ENCODE assay signal across 31 cellular contexts in genomic region chr7:5612695-5613094, GRCh38.
"Had no signal": no experiment of that assay in that cellular context is flagged by ENCODE, and none has a peak within 500 bp of the region (broad histone marks: within the 10 kb centered on the region; RNA-seq: fewer than 3 reads in every experiment).

No MANE protein-coding gene starts in this region.

- H3K36me3 Mint-ChIP-seq: activated CD4-positive, alpha-beta memory T cell treated with anti-CD3 and anti-CD28 coated beads for 36 hours; activated naive CD4-positive, alpha-beta T cell treated with anti-CD3 and anti-CD28 coated beads, Interleukin-2, amount 10 ng/mL, durations not matched to agents 7 days and 5 days; activated naive CD8-positive, alpha-beta T cell treated with anti-CD3 and anti-CD28 coated beads, Interleukin-2, amount 10 ng/mL, durations not matched to agents 7 days and 5 days; natural killer cell treated with Interleukin-12 subunit alpha and Interleukin-12 subunit beta and Interleukin-15 and Interleukin-18, amount 100 ng/mL, for 72 hours had no signal

- H3K4me3 ChIP-seq: coronary artery, dorsolateral prefrontal cortex, pancreas, prostate gland, skin epidermis, thoracic aorta, uterus had no signal

- H3K9me3 Mint-ChIP-seq: activated CD4-positive, alpha-beta memory T cell treated with anti-CD3 and anti-CD28 coated beads for 36 hours; activated CD4-positive, alpha-beta T cell treated with anti-CD3 and anti-CD28 coated beads, Interleukin-2, amount 10 ng/mL, durations not matched to agents 24 days and 14 days; activated naive CD4-positive, alpha-beta T cell treated with anti-CD3 and anti-CD28 coated beads, Interleukin-2, amount 10 ng/mL, durations not matched to agents 7 days and 5 days; activated naive CD8-positive, alpha-beta T cell treated with anti-CD3 and anti-CD28 coated beads, Interleukin-2, amount 10 ng/mL, durations not matched to agents 7 days and 5 days; activated T-helper 1 cell treated with anti-CD3 and anti-CD28 coated beads, Interleukin-12 subunit alpha, Interleukin-12 subunit beta, Interleukin-2, Interleukin-4 antibody, amounts not matched to agents 30 ng/mL and 10 ng/mL and 1 ng/mL, durations not matched to agents 14 hours and 24 hours and 36 hours; natural killer cell treated with Interleukin-12 subunit alpha and Interleukin-12 subunit beta and Interleukin-15 and Interleukin-18, amount 100 ng/mL, for 72 hours; stimulated activated naive CD8-positive, alpha-beta T cell treated with anti-CD3 and anti-CD28 coated beads, Interleukin-15, Interleukin-2, amounts not matched to agents 100 ng/mL and 50 ng/mL, for 24 hours had no signal

- H3K27me3 Mint-ChIP-seq: activated CD4-positive, alpha-beta memory T cell treated with anti-CD3 and anti-CD28 coated beads for 36 hours; activated CD4-positive, alpha-beta T cell treated with anti-CD3 and anti-CD28 coated beads, Interleukin-2, amount 10 ng/mL, durations not matched to agents 24 days and 14 days; activated naive CD4-positive, alpha-beta T cell treated with anti-CD3 and anti-CD28 coated beads, Interleukin-2, amount 10 ng/mL, durations not matched to agents 7 days and 5 days; activated naive CD8-positive, alpha-beta T cell treated with anti-CD3 and anti-CD28 coated beads, Interleukin-2, amount 10 ng/mL, durations not matched to agents 7 days and 5 days; natural killer cell treated with Interleukin-12 subunit alpha and Interleukin-12 subunit beta and Interleukin-15 and Interleukin-18, amount 100 ng/mL, for 72 hours; stimulated activated naive CD8-positive, alpha-beta T cell treated with anti-CD3 and anti-CD28 coated beads, Interleukin-15, Interleukin-2, amounts not matched to agents 100 ng/mL and 50 ng/mL, for 24 hours had no signal

- H3K4me1 ChIP-seq: pancreas, prostate gland, uterus had no signal

- ATAC-seq: left colon, sciatic nerve had no signal

- H3K27ac ChIP-seq: brain microvascular endothelial cell, coronary artery, dorsolateral prefrontal cortex, pancreas, prostate gland, skin epidermis, thoracic aorta, uterus had no signal

- H3K9me3 ChIP-seq: pancreas, prostate gland, thoracic aorta, uterus had no signal

- H3K4me3 Mint-ChIP-seq: activated CD4-positive, alpha-beta memory T cell treated with anti-CD3 and anti-CD28 coated beads for 36 hours; activated CD4-positive, alpha-beta T cell treated with anti-CD3 and anti-CD28 coated beads, Interleukin-2, amount 10 ng/mL, durations not matched to agents 24 days and 14 days; activated naive CD4-positive, alpha-beta T cell treated with anti-CD3 and anti-CD28 coated beads, Interleukin-2, amount 10 ng/mL, durations not matched to agents 7 days and 5 days; activated naive CD8-positive, alpha-beta T cell treated with anti-CD3 and anti-CD28 coated beads, Interleukin-2, amount 10 ng/mL, durations not matched to agents 7 days and 5 days; activated T-helper 1 cell treated with anti-CD3 and anti-CD28 coated beads, Interleukin-12 subunit alpha, Interleukin-12 subunit beta, Interleukin-2, Interleukin-4 antibody, amounts not matched to agents 30 ng/mL and 10 ng/mL and 1 ng/mL, durations not matched to agents 14 hours and 24 hours and 36 hours; natural killer cell treated with Interleukin-12 subunit alpha and Interleukin-12 subunit beta and Interleukin-15 and Interleukin-18, amount 100 ng/mL, for 72 hours; stimulated activated naive CD8-positive, alpha-beta T cell treated with anti-CD3 and anti-CD28 coated beads, Interleukin-15, Interleukin-2, amounts not matched to agents 100 ng/mL and 50 ng/mL, for 24 hours had no signal

- DNase-seq: activated CD4-positive, alpha-beta memory T cell treated with anti-CD3 and anti-CD28 coated beads for 36 hours; activated CD4-positive, alpha-beta T cell treated with anti-CD3 and anti-CD28 coated beads, Interleukin-2, amount 10 ng/mL, durations not matched to agents 24 days and 14 days; activated CD4-positive, CD25-positive, alpha-beta regulatory T cell treated with anti-CD3 and anti-CD28 coated beads, Interleukin-2, amount 50 U/mL, for 72 hours; activated CD8-positive, alpha-beta memory T cell treated with anti-CD3 and anti-CD28 coated beads, Interleukin-2, amount 50 U/mL, for 4 hours; activated gamma-delta T cell; activated naive CD4-positive, alpha-beta T cell treated with anti-CD3 and anti-CD28 coated beads, Interleukin-2, amount 10 ng/mL, durations not matched to agents 7 days and 5 days; activated naive CD8-positive, alpha-beta T cell treated with anti-CD3 and anti-CD28 coated beads, Interleukin-2, amount 10 ng/mL, durations not matched to agents 7 days and 5 days; activated T-cell treated with anti-CD3 and anti-CD28 coated beads, Interleukin-2, amount 50 U/mL, for 1 hour; amniotic stem cell; brain microvascular endothelial cell; dorsolateral prefrontal cortex; effector memory CD4-positive, alpha-beta T cell; head of caudate nucleus; hippocampal formation; left colon; midbrain; pancreas; retina; stimulated activated CD4-positive, alpha-beta T cell treated with anti-CD3 and anti-CD28 coated beads, Interleukin-12 subunit alpha, Interleukin-12 subunit beta, amount 100 ng/mL, for 4 hours; stimulated activated CD4-positive, alpha-beta T cell treated with anti-CD3 and anti-CD28 coated beads, Interleukin-4, amount 100 ng/mL, for 1 hour; T1000; trophoblast cell; uterus had no signal

- H3K27ac Mint-ChIP-seq: activated CD4-positive, alpha-beta memory T cell treated with anti-CD3 and anti-CD28 coated beads for 36 hours; activated CD4-positive, alpha-beta T cell treated with anti-CD3 and anti-CD28 coated beads, Interleukin-2, amount 10 ng/mL, durations not matched to agents 24 days and 14 days; activated naive CD4-positive, alpha-beta T cell treated with anti-CD3 and anti-CD28 coated beads, Interleukin-2, amount 10 ng/mL, durations not matched to agents 7 days and 5 days; activated naive CD8-positive, alpha-beta T cell treated with anti-CD3 and anti-CD28 coated beads, Interleukin-2, amount 10 ng/mL, durations not matched to agents 7 days and 5 days; activated T-helper 1 cell treated with anti-CD3 and anti-CD28 coated beads, Interleukin-12 subunit alpha, Interleukin-12 subunit beta, Interleukin-2, Interleukin-4 antibody, amounts not matched to agents 30 ng/mL and 10 ng/mL and 1 ng/mL, durations not matched to agents 14 hours and 24 hours and 36 hours; natural killer cell treated with Interleukin-12 subunit alpha and Interleukin-12 subunit beta and Interleukin-15 and Interleukin-18, amount 100 ng/mL, for 72 hours; stimulated activated naive CD8-positive, alpha-beta T cell treated with anti-CD3 and anti-CD28 coated beads, Interleukin-15, Interleukin-2, amounts not matched to agents 100 ng/mL and 50 ng/mL, for 24 hours had no signal

- H3K36me3 ChIP-seq: pancreas, prostate gland, thoracic aorta, uterus had no signal

- H3K27me3 ChIP-seq: brain microvascular endothelial cell, dorsolateral prefrontal cortex, pancreas, uterus had no signal
